ENCODE assay signal across 29 cellular contexts in the genomic region with DNA sequence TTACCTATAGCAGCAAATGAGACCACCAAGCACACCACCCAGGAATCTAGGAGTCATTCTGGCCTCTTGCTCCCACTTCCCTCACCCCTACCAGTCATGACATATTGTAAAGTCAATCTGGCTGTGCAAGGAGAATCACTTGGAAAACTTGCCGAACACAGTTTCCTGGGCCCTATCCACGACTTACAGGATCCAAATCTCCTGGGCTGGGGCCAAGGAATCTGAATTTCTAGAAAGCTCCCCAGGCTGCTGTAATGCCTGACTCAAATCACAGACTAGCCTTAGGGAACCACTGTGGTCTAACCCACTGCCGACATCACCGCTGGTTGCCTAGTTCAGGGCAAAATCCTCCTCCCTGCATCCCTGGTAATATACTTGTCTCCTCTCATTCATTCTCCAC. TPM values are rescaled to one million over a fixed set of nuclear protein-coding genes. Genes with fewer than 3 reads are reported as not detected.
DNase-seq lines count a peak whose midpoint lies in the region; ATAC-seq, FAIRE-seq and TF ChIP-seq lines count a peak whose summit lies in the region.
"Had no signal": no experiment of that assay in that cellular context is flagged by ENCODE, and none has a peak within 500 bp of the region (broad histone marks: within the 10 kb centered on the region; RNA-seq: fewer than 3 reads in every experiment).

No MANE protein-coding gene starts in this region.

- H2AFZ ChIP-seq in K562 (ENCODE audit: low read depth, low read length): no peak overlapping the region

- DNase-seq in K562 (ENCODE audit: extremely low read depth in 1 of 4, low spot score in 3 of 4) (no peak), lower lobe of right lung (peak; percentile 7), posterior vena cava (ENCODE audit: low spot score) (peak; percentile 51), brain microvascular endothelial cell (no peak)
- DNase-seq in activated CD4-positive, alpha-beta T cell treated with anti-CD3 and anti-CD28 coated beads for 48 hours: no peak
- DNase-seq: 8988T; ACHN; BE2C; C1 segment of cervical spinal cord; CD4-positive, alpha-beta memory T cell; CD4-positive, CD25-positive, alpha-beta regulatory T cell; CD8-positive, alpha-beta memory T cell; COR-L47; DMS 273 treated with DMSO at 0.1 percent for 48 hours; DMS153; DMS53; DMS79; DND-41; EL; GDM1 had no signal

- no peak overlapping the region for H3K4me3 ChIP-seq in K562
- H3K4me3 ChIP-seq in lower lobe of right lung: no peak overlapping the region
- H3K4me3 ChIP-seq in brain microvascular endothelial cell (ENCODE audit: low read depth, low read length): no peak overlapping the region
- H3K4me3 ChIP-seq: BLaER1, GM12878 had no signal

- H3K9ac ChIP-seq in K562 (ENCODE audit: insufficient read depth in 1 of 2, low read depth in 2 of 2, low read length in 2 of 2): no peak overlapping the region
- H3K9ac ChIP-seq: BLaER1 had no signal

- no peaks in the 10 kb centered on the region; the same call in 1 of the 2 replicates for H4K20me1 ChIP-seq in K562 (replicated peaks; ENCODE audit: control insufficient read depth, insufficient read depth, low read length)
- H4K20me1 ChIP-seq: BLaER1 had no signal

- no peaks in the 10 kb centered on the region for H3K9me3 ChIP-seq in K562 (replicated peaks; ENCODE audit: control insufficient read depth, insufficient read depth, low read depth, low read length)
- no peaks in the 10 kb centered on the region for H3K9me3 ChIP-seq in lower lobe of right lung
- H3K9me3 ChIP-seq: BE2C, BLaER1 had no signal

- H3K27ac ChIP-seq in K562 (ENCODE audit: extremely low read depth, low read depth, low read length) (no peak overlapping the region), lower lobe of right lung (no peak overlapping the region), brain microvascular endothelial cell (no peak overlapping the region)
- H3K27ac ChIP-seq: BLaER1 had no signal

- no peaks in the 10 kb centered on the region for H3K79me2 ChIP-seq in K562 (ENCODE audit: control insufficient read depth, insufficient read depth, low read length)

- WGBS in K562 (ENCODE audit: insufficient coverage, low coverage, missing lambda C conversion rate): 0% methylated on average over 4 of the region's 4 CpGs

- TF ChIP-seq CTCF in K562 (IDR thresholded peaks at IDR 0.05 in 2 of 3, conservative IDR thresholded peaks at IDR 0.05 in 1 of 3; ENCODE audit: insufficient read depth in 2 of 3, low read depth in 1 of 3, low read length in 3 of 3): no peak
- TF ChIP-seq CTCF in lower lobe of right lung (IDR thresholded peaks at IDR 0.05): no peak
- no peak for TF ChIP-seq CTCF in brain microvascular endothelial cell (IDR thresholded peaks at IDR 0.05; ENCODE audit: low read depth, low read length, missing control alignments)

- ATAC-seq in K562: no peak
- ATAC-seq in lower lobe of right lung: no peak
- no peak for ATAC-seq in GM21786 (IDR thresholded peaks at IDR 0.05; ENCODE audit: unreplicated experiment)
- no peak for ATAC-seq in GM21576 (IDR thresholded peaks at IDR 0.05; ENCODE audit: unreplicated experiment)
- ATAC-seq: GM12878 had no signal

- BruUV-seq in K562 (replicated peaks; lab: Mats Ljungman, UMichigan): no TSS peak

- POLR2A ChIA-PET in K562 (lab: Yijun Ruan, JAX): interaction anchor here (1.2 kb wide), 1 partner anchor 103 kb away, joined by 3 read pairs; no protein-coding TSS in a partner anchor

- no peak for TF ChIP-seq EP300 in K562 (IDR thresholded peaks at IDR 0.05; ENCODE audit: low read length)

- intact Hi-C loops in K562 (cut with micrococcal nuclease): no loop called here
- intact Hi-C loops in lower lobe of right lung (cut with DNase I): no loop called here
- intact Hi-C loops in posterior vena cava (cut with DNase I): no loop called here

- H3K27me3 ChIP-seq in K562 (ENCODE audit: control insufficient read depth in 2 of 2, insufficient read depth in 2 of 2, low read length in 2 of 2) (peaks cover 44 to 81% of the 10 kb centered on the region in 2 experiments), lower lobe of right lung (ENCODE audit: low read depth) (peaks cover 41% of the 10 kb centered on the region), brain microvascular endothelial cell (replicated peaks) (peaks cover 42% of the 10 kb centered on the region)

- H3K4me1 ChIP-seq in K562 (replicated peaks in 1 of 2; ENCODE audit: control insufficient read depth in 2 of 2, insufficient read depth in 2 of 2, low read length in 2 of 2) (peaks cover 0 to 11% of the 10 kb centered on the region in 2 experiments; a peak in 2 of 5 replicates), lower lobe of right lung (peaks cover 9% of the 10 kb centered on the region)
- H3K4me1 ChIP-seq: BE2C had no signal

- CTCF ChIA-PET in K562 (lab: Yijun Ruan, JAX; ENCODE audit: low intra/inter-chr PET ratio): no interaction called here

- no peak for TF ChIP-seq POLR2A in K562 (conservative IDR thresholded peaks at IDR 0.05)

- no peaks in the 10 kb centered on the region for H3K36me3 ChIP-seq in K562 (ENCODE audit: control insufficient read depth, insufficient read depth, low read length)
- no peaks in the 10 kb centered on the region for H3K36me3 ChIP-seq in lower lobe of right lung
- no peaks in the 10 kb centered on the region for H3K36me3 ChIP-seq in brain microvascular endothelial cell (replicated peaks)
- H3K36me3 ChIP-seq: BE2C, BLaER1 had no signal

- TF ChIP-seq RAD21 in K562 (CRISPR knock-in tag; conservative IDR thresholded peaks at IDR 0.05 in 1 of 2, IDR thresholded peaks at IDR 0.05 in 1 of 2): no peak

- no peaks in the 10 kb centered on the region for H3K9me1 ChIP-seq in K562 (ENCODE audit: control insufficient read depth, insufficient read depth, low read length)

- H3K4me2 ChIP-seq in K562 (ENCODE audit: insufficient read depth, low read length): no peak overlapping the region
- H3K4me2 ChIP-seq: BLaER1 had no signal

- in situ Hi-C loops in K562 (cut with MboI) (no loop called here), brain microvascular endothelial cell (cut with HindIII; ENCODE audit: low pct_ligation_motif_present, low sequenced_read_pairs) (no loop called here)

- FAIRE-seq in K562 (lab: Jason Lieb, UNC): no peak
- FAIRE-seq: A204.1, GM12878, GM19239 had no signal

TF ChIP-seq in K562, 482 proteins besides CTCF, POLR2A, EP300 and RAD21:
- TF ChIP-seq CBFA2T3 (IDR thresholded peaks at IDR 0.05): peak; percentile 52; the same call in 1 of the 2 replicates
- TF ChIP-seq, protein P1, sequence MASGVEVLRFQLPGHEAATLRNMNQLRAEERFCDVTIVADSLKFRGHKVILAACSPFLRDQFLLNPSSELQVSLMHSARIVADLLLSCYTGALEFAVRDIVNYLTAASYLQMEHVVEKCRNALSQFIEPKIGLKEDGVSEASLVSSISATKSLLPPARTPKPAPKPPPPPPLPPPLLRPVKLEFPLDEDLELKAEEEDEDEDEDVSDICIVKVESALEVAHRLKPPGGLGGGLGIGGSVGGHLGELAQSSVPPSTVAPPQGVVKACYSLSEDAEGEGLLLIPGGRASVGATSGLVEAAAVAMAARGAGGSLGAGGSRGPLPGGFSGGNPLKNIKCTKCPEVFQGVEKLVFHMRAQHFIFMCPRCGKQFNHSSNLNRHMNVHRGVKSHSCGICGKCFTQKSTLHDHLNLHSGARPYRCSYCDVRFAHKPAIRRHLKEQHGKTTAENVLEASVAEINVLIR (CRISPR knock-in tag; IDR thresholded peaks at IDR 0.05): no peak
TF ChIP-seq in K562: peak in this region for 1.

RNA-seq across cellular contexts. Expression of a gene that starts 4.2 kb away (rescaled TPM):
- not detected in 2 replicates for total RNA-seq in K562 (2011; cell fraction: chromatin; rRNA removed; ENCODE audit: low replicate concordance)
- total RNA-seq in K562 (2011; cell fraction: nucleolus; rRNA removed): not detected in 2 replicates
- total RNA-seq in K562 (2011; cell fraction: nucleoplasm; rRNA removed): not detected in 2 replicates
- total RNA-seq in K562 (2014; rRNA removed) (not detected in 2 replicates), K562 (2014; rRNA removed; fragmentation: Illumina TruSeq; extraction: Trizol) (not detected in 2 replicates), K562 (2015; rRNA removed; fragmentation: Illumina TruSeq; extraction: Trizol) (not detected in 2 replicates), K562 (2021) (0.40 and 0.60 TPM in 2 replicates), lower lobe of right lung (not detected), posterior vena cava (not detected)
- polyA plus RNA-seq in K562 (2011; rRNA removed) (not detected in 2 replicates), K562 (2014; fragmentation: Illumina TruSeq; extraction: Trizol) (not detected in 2 replicates), K562 (2014; fragmentation: Nextera tagmentation; extraction: Ambion mirVana) (not detected), K562 (2014; rRNA removed) (not detected in 2 replicates)
- not detected in 2 replicates for polyA plus RNA-seq in K562 (2011; cell fraction: cytosol; rRNA removed)
- not detected in 2 replicates for polyA plus RNA-seq in K562 (2011; cell fraction: nucleus; rRNA removed)
- not detected in 2 replicates for polyA plus RNA-seq in K562 (2012)
- not detected in 2 replicates for polyA minus RNA-seq in K562 (2011; rRNA and poly(A)+ RNA removed)
- not detected in 2 replicates for polyA minus RNA-seq in K562 (2011; cell fraction: cytosol; rRNA and poly(A)+ RNA removed)
- not detected in 2 replicates for polyA minus RNA-seq in K562 (2011; cell fraction: nucleus; rRNA and poly(A)+ RNA removed)
- total RNA-seq: CD4-positive, alpha-beta memory T cell; CD4-positive, CD25-positive, alpha-beta regulatory T cell; CD8-positive, alpha-beta memory T cell; G401 had no signal
- polyA plus RNA-seq: AG04450; CD14-positive monocyte; CD4-positive, alpha-beta memory T cell; CD4-positive, CD25-positive, alpha-beta regulatory T cell; CD8-positive, alpha-beta memory T cell had no signal

RNA-seq across cellular contexts. Expression of a gene that starts 36.6 kb away (rescaled TPM):
- total RNA-seq in K562 (2011; cell fraction: chromatin; rRNA removed; ENCODE audit: low replicate concordance): 61.2 and 107 TPM in 2 replicates
- 40.1 and 43.9 TPM in 2 replicates for total RNA-seq in K562 (2011; cell fraction: nucleolus; rRNA removed)
- 76.0 and 92.8 TPM in 2 replicates for total RNA-seq in K562 (2011; cell fraction: nucleoplasm; rRNA removed)
- total RNA-seq in K562 (2014; rRNA removed) (99.3 and 118 TPM in 2 replicates), K562 (2014; rRNA removed; fragmentation: Illumina TruSeq; extraction: Trizol) (139 and 146 TPM in 2 replicates), K562 (2015; rRNA removed; fragmentation: Illumina TruSeq; extraction: Trizol) (152 and 164 TPM in 2 replicates), K562 (2021) (79.5 and 87.3 TPM in 2 replicates), lower lobe of right lung (44.4 TPM), posterior vena cava (10 to 100 TPM; 35.0 to 36.8 TPM)
- polyA plus RNA-seq in K562 (2011; rRNA removed) (158 and 224 TPM in 2 replicates), K562 (2014; fragmentation: Illumina TruSeq; extraction: Trizol) (124 and 127 TPM in 2 replicates), K562 (2014; fragmentation: Nextera tagmentation; extraction: Ambion mirVana) (100 to 1,000 TPM; 352 to 389 TPM), K562 (2014; rRNA removed) (140 and 168 TPM in 2 replicates)
- 108 and 162 TPM in 2 replicates for polyA plus RNA-seq in K562 (2011; cell fraction: cytosol; rRNA removed)
- polyA plus RNA-seq in K562 (2011; cell fraction: nucleus; rRNA removed): 96.8 and 114 TPM in 2 replicates
- polyA plus RNA-seq in K562 (2012): 60.8 and 135 TPM in 2 replicates
- 124 and 180 TPM in 2 replicates for polyA minus RNA-seq in K562 (2011; rRNA and poly(A)+ RNA removed)
- 51.6 and 80.3 TPM in 2 replicates for polyA minus RNA-seq in K562 (2011; cell fraction: cytosol; rRNA and poly(A)+ RNA removed)
- polyA minus RNA-seq in K562 (2011; cell fraction: nucleus; rRNA and poly(A)+ RNA removed): 30.0 and 50.1 TPM in 2 replicates

Comparison
In these comparisons a context has a peak if more than half of its experiments do, and no peak if none do; other contexts are left out.
1. DNase-seq: peak in lower lobe of right lung (single experiment) and posterior vena cava (single experiment); none in K562 (0 of 4), brain microvascular endothelial cell (single experiment) and activated CD4-positive, alpha-beta T cell treated with anti-CD3 and anti-CD28 coated beads for 48 hours (single experiment).